Comparison of ENCODE assay signal across 8 cellular contexts in genomic region chr2:218568190-218569037, GRCh38. TPM values are rescaled to one million over a fixed set of nuclear protein-coding genes. Genes with fewer than 3 reads are reported as not detected.
DNase-seq lines count a peak whose midpoint lies in the region; ATAC-seq and TF ChIP-seq lines count a peak whose summit lies in the region.

A gene with protein sequence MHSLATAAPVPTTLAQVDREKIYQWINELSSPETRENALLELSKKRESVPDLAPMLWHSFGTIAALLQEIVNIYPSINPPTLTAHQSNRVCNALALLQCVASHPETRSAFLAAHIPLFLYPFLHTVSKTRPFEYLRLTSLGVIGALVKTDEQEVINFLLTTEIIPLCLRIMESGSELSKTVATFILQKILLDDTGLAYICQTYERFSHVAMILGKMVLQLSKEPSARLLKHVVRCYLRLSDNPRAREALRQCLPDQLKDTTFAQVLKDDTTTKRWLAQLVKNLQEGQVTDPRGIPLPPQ (plus strand): TSS chr2:218568839. CDS start chr2:218568955, 116 bp downstream.
Gene USP37 (minus strand): TSS chr2:218568351. CDS start chr2:218558653, 9,698 bp downstream.

- TF ChIP-seq CTCF in AG04450 (IDR thresholded peaks at IDR 0.05; ENCODE audit: low read depth, low read length): no peak
- TF ChIP-seq CTCF in WTC11 (IDR thresholded peaks at IDR 0.05): no peak
- TF ChIP-seq CTCF in cardiac fibroblast (IDR thresholded peaks at IDR 0.05; ENCODE audit: low read depth, low read length): no peak

- DNase-seq in AG04450 (ENCODE audit: low read depth, low spot score): peak; percentile 95
- DNase-seq in NCI-H226: peak; percentile 83
- peak; percentile 100 for DNase-seq in WTC11 (ENCODE audit: low spot score)
- DNase-seq in cardiac fibroblast (ENCODE audit: low read depth in 2 of 2): peak; percentile 98 to 99
- peak; percentile 97 for DNase-seq in iPS-NIHi7 (ENCODE audit: extremely low spot score)
- peak; percentile 89 for DNase-seq in smooth muscle cell of the brain vasculature (ENCODE audit: low read depth, low spot score)

- POLR2A ChIA-PET in AG04450 (lab: Yijun Ruan, JAX): interaction anchor here (0.7 kb wide), 1 partner anchor 14 kb away, joined by 4 read pairs; no protein-coding TSS in a partner anchor
- POLR2A ChIA-PET in WTC11 (lab: Charles Lee): interaction anchor here (0.8 kb wide), 1 partner anchor 104 kb away, joined by 3 read pairs; no protein-coding TSS in a partner anchor

- peak within 1 kb of the TSS; percentile 86 for H3K4me3 Mint-ChIP-seq in WTC11

- H3K27me3 Mint-ChIP-seq in WTC11 (ENCODE audit: low read depth): no peaks in the 10 kb centered on the region

- H3K27me3 ChIP-seq in AG04450 (ENCODE audit: control insufficient read depth, insufficient read depth, low read length): no peaks in the 10 kb centered on the region

- peak within 1 kb of the TSS; percentile 92 for H3K4me3 ChIP-seq in AG04450 (ENCODE audit: low read depth, low read length)
- peak within 1 kb of the TSS; percentile 82 to 83 for H3K4me3 ChIP-seq in cardiac fibroblast (replicated peaks in 1 of 2; ENCODE audit: low read depth in 2 of 2, low read length in 2 of 2)

- peak within 1 kb of the TSS; percentile 97 for H3K27ac Mint-ChIP-seq in WTC11

- peaks cover 33% of the 10 kb centered on the region for H3K4me1 Mint-ChIP-seq in WTC11

- H3K9me3 ChIP-seq in AG04450 (ENCODE audit: control insufficient read depth, insufficient read depth, low read length): no peaks in the 10 kb centered on the region; the same call in 1 of the 2 replicates

- peak within 1 kb of the TSS; percentile 95 for H3K27ac ChIP-seq in AG04450 (ENCODE audit: low read depth, low read length)

- no peaks in the 10 kb centered on the region for H3K9me3 Mint-ChIP-seq in WTC11

- CTCF ChIA-PET in AG04450 (lab: Charles Lee) (interaction anchor here (1.1 kb wide), 1 partner anchor 80 kb away, joined by 4 read pairs; no protein-coding TSS in a partner anchor), WTC11 (lab: Charles Lee) (interaction anchor here (0.6 kb wide), 1 partner anchor 172 kb away, joined by 5 read pairs; no protein-coding TSS in a partner anchor)

- peak; percentile 81 for ATAC-seq in GM18909 (IDR thresholded peaks at IDR 0.05; ENCODE audit: poor library complexity, unreplicated experiment)
- peak; percentile 87 for ATAC-seq in HG03175 (IDR thresholded peaks at IDR 0.05; ENCODE audit: unreplicated experiment)
- peak; percentile 91 for ATAC-seq in WTC11

- peaks cover 10% of the 10 kb centered on the region for H3K36me3 Mint-ChIP-seq in WTC11

TF ChIP-seq in WTC11, 78 proteins besides CTCF, POLR2A, EP300 and RAD21 (continues in another document):
- TF ChIP-seq, protein P1, sequence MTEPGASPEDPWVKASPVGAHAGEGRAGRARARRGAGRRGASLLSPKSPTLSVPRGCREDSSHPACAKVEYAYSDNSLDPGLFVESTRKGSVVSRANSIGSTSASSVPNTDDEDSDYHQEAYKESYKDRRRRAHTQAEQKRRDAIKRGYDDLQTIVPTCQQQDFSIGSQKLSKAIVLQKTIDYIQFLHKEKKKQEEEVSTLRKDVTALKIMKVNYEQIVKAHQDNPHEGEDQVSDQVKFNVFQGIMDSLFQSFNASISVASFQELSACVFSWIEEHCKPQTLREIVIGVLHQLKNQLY (CRISPR knock-in tag; IDR thresholded peaks at IDR 0.05): no peak
- no peak for TF ChIP-seq PRRX2 (CRISPR knock-in tag; IDR thresholded peaks at IDR 0.05)
- no peak for TF ChIP-seq ZNF263 (CRISPR knock-in tag; IDR thresholded peaks at IDR 0.05; ENCODE audit: low read depth)
- peak; percentile 74; the same call in 1 of the 2 replicates for TF ChIP-seq MYBL2 (CRISPR knock-in tag; IDR thresholded peaks at IDR 0.05)
- TF ChIP-seq, protein P2, sequence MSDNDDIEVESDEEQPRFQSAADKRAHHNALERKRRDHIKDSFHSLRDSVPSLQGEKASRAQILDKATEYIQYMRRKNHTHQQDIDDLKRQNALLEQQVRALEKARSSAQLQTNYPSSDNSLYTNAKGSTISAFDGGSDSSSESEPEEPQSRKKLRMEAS (CRISPR knock-in tag; IDR thresholded peaks at IDR 0.05): peak; percentile 100
- TF ChIP-seq, protein P3, sequence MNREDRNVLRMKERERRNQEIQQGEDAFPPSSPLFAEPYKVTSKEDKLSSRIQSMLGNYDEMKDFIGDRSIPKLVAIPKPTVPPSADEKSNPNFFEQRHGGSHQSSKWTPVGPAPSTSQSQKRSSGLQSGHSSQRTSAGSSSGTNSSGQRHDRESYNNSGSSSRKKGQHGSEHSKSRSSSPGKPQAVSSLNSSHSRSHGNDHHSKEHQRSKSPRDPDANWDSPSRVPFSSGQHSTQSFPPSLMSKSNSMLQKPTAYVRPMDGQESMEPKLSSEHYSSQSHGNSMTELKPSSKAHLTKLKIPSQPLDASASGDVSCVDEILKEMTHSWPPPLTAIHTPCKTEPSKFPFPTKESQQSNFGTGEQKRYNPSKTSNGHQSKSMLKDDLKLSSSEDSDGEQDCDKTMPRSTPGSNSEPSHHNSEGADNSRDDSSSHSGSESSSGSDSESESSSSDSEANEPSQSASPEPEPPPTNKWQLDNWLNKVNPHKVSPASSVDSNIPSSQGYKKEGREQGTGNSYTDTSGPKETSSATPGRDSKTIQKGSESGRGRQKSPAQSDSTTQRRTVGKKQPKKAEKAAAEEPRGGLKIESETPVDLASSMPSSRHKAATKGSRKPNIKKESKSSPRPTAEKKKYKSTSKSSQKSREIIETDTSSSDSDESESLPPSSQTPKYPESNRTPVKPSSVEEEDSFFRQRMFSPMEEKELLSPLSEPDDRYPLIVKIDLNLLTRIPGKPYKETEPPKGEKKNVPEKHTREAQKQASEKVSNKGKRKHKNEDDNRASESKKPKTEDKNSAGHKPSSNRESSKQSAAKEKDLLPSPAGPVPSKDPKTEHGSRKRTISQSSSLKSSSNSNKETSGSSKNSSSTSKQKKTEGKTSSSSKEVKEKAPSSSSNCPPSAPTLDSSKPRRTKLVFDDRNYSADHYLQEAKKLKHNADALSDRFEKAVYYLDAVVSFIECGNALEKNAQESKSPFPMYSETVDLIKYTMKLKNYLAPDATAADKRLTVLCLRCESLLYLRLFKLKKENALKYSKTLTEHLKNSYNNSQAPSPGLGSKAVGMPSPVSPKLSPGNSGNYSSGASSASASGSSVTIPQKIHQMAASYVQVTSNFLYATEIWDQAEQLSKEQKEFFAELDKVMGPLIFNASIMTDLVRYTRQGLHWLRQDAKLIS (CRISPR knock-in tag; IDR thresholded peaks at IDR 0.05; ENCODE audit: borderline replicate concordance): peak; percentile 96; the same call in 1 of the 2 replicates
- TF ChIP-seq CBFB (CRISPR knock-in tag; IDR thresholded peaks at IDR 0.05; ENCODE audit: low read depth): peak; percentile 89; the same call in 1 of the 2 replicates
- peak; percentile 98 for TF ChIP-seq SMAD3 (CRISPR knock-in tag; IDR thresholded peaks at IDR 0.05; ENCODE audit: borderline replicate concordance)
- TF ChIP-seq NFE2L1 (CRISPR knock-in tag; IDR thresholded peaks at IDR 0.05): peak; percentile 98
- TF ChIP-seq, protein P4, sequence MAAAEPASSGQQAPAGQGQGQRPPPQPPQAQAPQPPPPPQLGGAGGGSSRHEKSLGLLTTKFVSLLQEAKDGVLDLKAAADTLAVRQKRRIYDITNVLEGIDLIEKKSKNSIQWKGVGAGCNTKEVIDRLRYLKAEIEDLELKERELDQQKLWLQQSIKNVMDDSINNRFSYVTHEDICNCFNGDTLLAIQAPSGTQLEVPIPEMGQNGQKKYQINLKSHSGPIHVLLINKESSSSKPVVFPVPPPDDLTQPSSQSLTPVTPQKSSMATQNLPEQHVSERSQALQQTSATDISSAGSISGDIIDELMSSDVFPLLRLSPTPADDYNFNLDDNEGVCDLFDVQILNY (CRISPR knock-in tag; IDR thresholded peaks at IDR 0.05): peak; percentile 99
- no peak for TF ChIP-seq SMAD4 (CRISPR knock-in tag; IDR thresholded peaks at IDR 0.05)
- peak; percentile 94 for TF ChIP-seq SP1 (CRISPR knock-in tag; conservative IDR thresholded peaks at IDR 0.05)
- peak; percentile 73 for TF ChIP-seq ZNF281 (CRISPR knock-in tag; IDR thresholded peaks at IDR 0.05)
- no peak for TF ChIP-seq FOXJ3 (CRISPR knock-in tag; IDR thresholded peaks at IDR 0.05; ENCODE audit: borderline replicate concordance)
- no peak for TF ChIP-seq HMGA2 (CRISPR knock-in tag; IDR thresholded peaks at IDR 0.05)
- TF ChIP-seq ZNF219 (CRISPR knock-in tag; IDR thresholded peaks at IDR 0.05; ENCODE audit: borderline replicate concordance): 0 out of 2 replicates have a peak, but pooled peaks have one; percentile 33
- peak; percentile 23; the same call in 1 of the 2 replicates for TF ChIP-seq NFYB (CRISPR knock-in tag; conservative IDR thresholded peaks at IDR 0.05; ENCODE audit: low read depth)

RNA-seq across cellular contexts. Expression of the first gene that starts in this region (rescaled TPM):
- polyA plus RNA-seq in AG04450 (2011; rRNA removed): 60.2 and 77.1 TPM in 2 replicates
- 76.3 and 87.6 TPM in 2 replicates for polyA minus RNA-seq in AG04450 (2011; rRNA and poly(A)+ RNA removed)
- 61.9 to 67.0 TPM (median 62.6 TPM) in 3 replicates for total RNA-seq in WTC11 (2021)

RNA-seq across cellular contexts. Expression of gene USP37, which starts in this region (rescaled TPM):
- polyA plus RNA-seq in AG04450 (2011; rRNA removed): 2.8 and 4.9 TPM in 2 replicates
- 5.7 and 9.9 TPM in 2 replicates for polyA minus RNA-seq in AG04450 (2011; rRNA and poly(A)+ RNA removed)
- 18.6 to 21.6 TPM (median 20.2 TPM) in 3 replicates for total RNA-seq in WTC11 (2021)

Comparison
In these comparisons a context has a peak if more than half of its experiments do, and no peak if none do; other contexts are left out.
1. Peak in every context shown above with its lines: DNase-seq, ATAC-seq, H3K4me3 ChIP-seq and H3K27ac ChIP-seq.